Comparison of ENCODE assay signal across 1 cellular context in the genomic region with DNA sequence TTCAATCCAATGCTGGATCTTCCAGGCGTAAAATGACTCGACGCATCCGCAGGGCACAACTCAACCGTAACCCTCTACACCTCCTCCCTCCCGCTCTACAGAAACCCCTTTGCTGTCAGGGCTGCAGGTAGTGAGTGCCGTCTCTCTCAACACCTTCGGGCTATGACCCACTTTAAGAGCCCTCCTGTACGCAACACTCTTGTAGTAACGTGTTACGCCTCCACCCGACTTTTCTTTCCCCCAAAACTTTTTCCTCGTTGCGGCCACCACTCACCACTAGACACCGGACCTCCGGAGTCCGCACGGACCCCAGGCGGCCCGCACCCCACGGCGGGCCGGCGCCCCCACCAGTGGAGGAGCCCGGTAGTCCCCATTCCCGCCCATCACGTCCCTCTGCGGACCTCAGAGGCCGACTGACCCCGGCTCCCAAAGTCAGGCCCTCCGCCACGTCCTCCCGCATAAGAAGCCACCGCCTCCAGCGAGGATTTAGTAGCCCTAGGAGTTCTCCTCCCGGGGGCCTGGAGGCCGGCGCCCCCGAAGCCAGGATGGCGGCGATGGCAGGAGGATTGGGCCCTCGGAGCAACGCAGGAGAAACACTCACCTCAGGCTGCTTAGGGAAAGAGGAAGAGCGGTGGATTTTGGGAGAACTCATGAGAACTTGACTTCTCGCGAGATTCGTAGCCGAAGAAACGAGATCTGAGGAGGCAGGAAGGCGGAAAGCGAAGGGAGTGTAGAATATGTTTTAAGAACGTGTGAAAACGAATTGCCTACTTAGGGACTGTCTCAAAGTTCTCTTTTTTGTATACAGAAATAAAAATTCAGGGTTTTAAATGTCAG.
TF ChIP-seq lines count a peak whose summit lies in the region.

A gene (minus strand): TSS at position 609 of the 837 bp plus-strand sequence.

TF ChIP-seq in K562, 482 proteins besides CTCF, POLR2A, EP300 and RAD21 (continued from another document and continues in another):
- TF ChIP-seq, protein P1, sequence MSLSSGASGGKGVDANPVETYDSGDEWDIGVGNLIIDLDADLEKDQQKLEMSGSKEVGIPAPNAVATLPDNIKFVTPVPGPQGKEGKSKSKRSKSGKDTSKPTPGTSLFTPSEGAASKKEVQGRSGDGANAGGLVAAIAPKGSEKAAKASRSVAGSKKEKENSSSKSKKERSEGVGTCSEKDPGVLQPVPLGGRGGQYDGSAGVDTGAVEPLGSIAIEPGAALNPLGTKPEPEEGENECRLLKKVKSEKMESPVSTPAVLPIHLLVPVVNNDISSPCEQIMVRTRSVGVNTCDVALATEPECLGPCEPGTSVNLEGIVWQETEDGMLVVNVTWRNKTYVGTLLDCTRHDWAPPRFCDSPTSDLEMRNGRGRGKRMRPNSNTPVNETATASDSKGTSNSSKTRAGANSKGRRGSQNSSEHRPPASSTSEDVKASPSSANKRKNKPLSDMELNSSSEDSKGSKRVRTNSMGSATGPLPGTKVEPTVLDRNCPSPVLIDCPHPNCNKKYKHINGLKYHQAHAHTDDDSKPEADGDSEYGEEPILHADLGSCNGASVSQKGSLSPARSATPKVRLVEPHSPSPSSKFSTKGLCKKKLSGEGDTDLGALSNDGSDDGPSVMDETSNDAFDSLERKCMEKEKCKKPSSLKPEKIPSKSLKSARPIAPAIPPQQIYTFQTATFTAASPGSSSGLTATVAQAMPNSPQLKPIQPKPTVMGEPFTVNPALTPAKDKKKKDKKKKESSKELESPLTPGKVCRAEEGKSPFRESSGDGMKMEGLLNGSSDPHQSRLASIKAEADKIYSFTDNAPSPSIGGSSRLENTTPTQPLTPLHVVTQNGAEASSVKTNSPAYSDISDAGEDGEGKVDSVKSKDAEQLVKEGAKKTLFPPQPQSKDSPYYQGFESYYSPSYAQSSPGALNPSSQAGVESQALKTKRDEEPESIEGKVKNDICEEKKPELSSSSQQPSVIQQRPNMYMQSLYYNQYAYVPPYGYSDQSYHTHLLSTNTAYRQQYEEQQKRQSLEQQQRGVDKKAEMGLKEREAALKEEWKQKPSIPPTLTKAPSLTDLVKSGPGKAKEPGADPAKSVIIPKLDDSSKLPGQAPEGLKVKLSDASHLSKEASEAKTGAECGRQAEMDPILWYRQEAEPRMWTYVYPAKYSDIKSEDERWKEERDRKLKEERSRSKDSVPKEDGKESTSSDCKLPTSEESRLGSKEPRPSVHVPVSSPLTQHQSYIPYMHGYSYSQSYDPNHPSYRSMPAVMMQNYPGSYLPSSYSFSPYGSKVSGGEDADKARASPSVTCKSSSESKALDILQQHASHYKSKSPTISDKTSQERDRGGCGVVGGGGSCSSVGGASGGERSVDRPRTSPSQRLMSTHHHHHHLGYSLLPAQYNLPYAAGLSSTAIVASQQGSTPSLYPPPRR (CRISPR knock-in tag; IDR thresholded peaks at IDR 0.05; ENCODE audit: borderline replicate concordance): no peak
- TF ChIP-seq MXI1 (IDR thresholded peaks at IDR 0.05; ENCODE audit: low read depth, low read length) (peak; percentile 44; the same call in 1 of the 2 replicates), CBX8 (IDR thresholded peaks at IDR 0.05; ENCODE audit: borderline replicate concordance, extremely low read depth, low read depth, low read length, poor library complexity, severe bottlenecking) (no peak), RBM14 (IDR thresholded peaks at IDR 0.05; ENCODE audit: borderline replicate concordance, insufficient read depth, low read depth, low read length) (no peak), HMGN3 (IDR thresholded peaks at IDR 0.05; ENCODE audit: borderline replicate concordance, extremely low read depth, insufficient read length, low read depth, low read length) (no peak), NFXL1 (CRISPR knock-in tag; IDR thresholded peaks at IDR 0.05) (no peak), TAF1 (IDR thresholded peaks at IDR 0.05; ENCODE audit: control insufficient read depth, extremely low read depth, insufficient read depth, low read length, severe bottlenecking) (peak; percentile 97), ZNF696 (CRISPR knock-in tag; conservative IDR thresholded peaks at IDR 0.05) (no peak), GABPB1 (CRISPR knock-in tag; IDR thresholded peaks at IDR 0.05) (peak; percentile 69; the same call in 1 of the 2 replicates), NR2C2 (CRISPR knock-in tag; IDR thresholded peaks at IDR 0.05) (no peak), NR2C2 (tag; IDR thresholded peaks at IDR 0.05) (peak; percentile 45; the same call in 1 of the 2 replicates), FOXJ2 (tag; IDR thresholded peaks at IDR 0.05) (no peak), PHF8 (IDR thresholded peaks at IDR 0.05; ENCODE audit: borderline replicate concordance, low read length) (peak; percentile 98), ZNF76 (CRISPR knock-in tag; IDR thresholded peaks at IDR 0.05; ENCODE audit: borderline replicate concordance) (peak; percentile 28; the same call in 1 of the 2 replicates), ARHGAP35 (IDR thresholded peaks at IDR 0.05; ENCODE audit: partially characterized antibody) (peak; percentile 97), SUPT5H (IDR thresholded peaks at IDR 0.05) (peak; percentile 99), ZNF140 (CRISPR knock-in tag; IDR thresholded peaks at IDR 0.05) (no peak), TOE1 (IDR thresholded peaks at IDR 0.05; ENCODE audit: borderline replicate concordance) (peak; percentile 45; the same call in 1 of the 2 replicates), TOE1 (CRISPR knock-in tag; IDR thresholded peaks at IDR 0.05; ENCODE audit: borderline replicate concordance, low read depth) (no peak), NEUROD1 (IDR thresholded peaks at IDR 0.05; ENCODE audit: borderline replicate concordance, low read depth, low read length, partially characterized antibody) (peak; percentile 52), SP1 (CRISPR knock-in tag; IDR thresholded peaks at IDR 0.05) (no peak), NFRKB (IDR thresholded peaks at IDR 0.05; ENCODE audit: low read depth) (peak; percentile 83), BRF1 (IDR thresholded peaks at IDR 0.05; ENCODE audit: borderline replicate concordance, extremely low read depth, insufficient read length) (no peak), ESRRB (CRISPR knock-in tag; IDR thresholded peaks at IDR 0.05; ENCODE audit: borderline replicate concordance) (no peak), DIDO1 (tag; IDR thresholded peaks at IDR 0.05; ENCODE audit: low read depth) (peak; percentile 48; the same call in 1 of the 2 replicates), ZNF431 (CRISPR knock-in tag; IDR thresholded peaks at IDR 0.05) (no peak), EP400 (IDR thresholded peaks at IDR 0.05) (peak; percentile 96), ZSCAN29 (IDR thresholded peaks at IDR 0.05) (0 out of 2 replicates have a peak, but pooled peaks have one; percentile 48), RFX7 (CRISPR knock-in tag; IDR thresholded peaks at IDR 0.05) (0 out of 2 replicates have a peak, but pooled peaks have one; percentile 36), DMBX1 (CRISPR knock-in tag; IDR thresholded peaks at IDR 0.05; ENCODE audit: borderline replicate concordance) (no peak), FOXP1 (CRISPR knock-in tag; IDR thresholded peaks at IDR 0.05) (no peak), SREBF1 (IDR thresholded peaks at IDR 0.05; ENCODE audit: borderline replicate concordance, low read depth, low read length) (no peak), ZNF175 (CRISPR knock-in tag; IDR thresholded peaks at IDR 0.05; ENCODE audit: low read depth) (no peak), CREM (IDR thresholded peaks at IDR 0.05; ENCODE audit: low read depth) (no peak; the same call in 1 of the 2 replicates), ZNF551 (CRISPR knock-in tag; IDR thresholded peaks at IDR 0.05) (no peak), MEF2D (tag; conservative IDR thresholded peaks at IDR 0.05; ENCODE audit: low read depth) (0 out of 2 replicates have a peak, but pooled peaks have one; percentile 24), ZBTB17 (CRISPR knock-in tag; IDR thresholded peaks at IDR 0.05) (peak; percentile 51; the same call in 1 of the 2 replicates)
- TF ChIP-seq, protein P2, sequence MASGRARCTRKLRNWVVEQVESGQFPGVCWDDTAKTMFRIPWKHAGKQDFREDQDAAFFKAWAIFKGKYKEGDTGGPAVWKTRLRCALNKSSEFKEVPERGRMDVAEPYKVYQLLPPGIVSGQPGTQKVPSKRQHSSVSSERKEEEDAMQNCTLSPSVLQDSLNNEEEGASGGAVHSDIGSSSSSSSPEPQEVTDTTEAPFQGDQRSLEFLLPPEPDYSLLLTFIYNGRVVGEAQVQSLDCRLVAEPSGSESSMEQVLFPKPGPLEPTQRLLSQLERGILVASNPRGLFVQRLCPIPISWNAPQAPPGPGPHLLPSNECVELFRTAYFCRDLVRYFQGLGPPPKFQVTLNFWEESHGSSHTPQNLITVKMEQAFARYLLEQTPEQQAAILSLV (tag; IDR thresholded peaks at IDR 0.05): no peak
- TF ChIP-seq, protein P3, sequence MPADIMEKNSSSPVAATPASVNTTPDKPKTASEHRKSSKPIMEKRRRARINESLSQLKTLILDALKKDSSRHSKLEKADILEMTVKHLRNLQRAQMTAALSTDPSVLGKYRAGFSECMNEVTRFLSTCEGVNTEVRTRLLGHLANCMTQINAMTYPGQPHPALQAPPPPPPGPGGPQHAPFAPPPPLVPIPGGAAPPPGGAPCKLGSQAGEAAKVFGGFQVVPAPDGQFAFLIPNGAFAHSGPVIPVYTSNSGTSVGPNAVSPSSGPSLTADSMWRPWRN (IDR thresholded peaks at IDR 0.05; ENCODE audit: low read depth): no peak
- TF ChIP-seq, protein P4, sequence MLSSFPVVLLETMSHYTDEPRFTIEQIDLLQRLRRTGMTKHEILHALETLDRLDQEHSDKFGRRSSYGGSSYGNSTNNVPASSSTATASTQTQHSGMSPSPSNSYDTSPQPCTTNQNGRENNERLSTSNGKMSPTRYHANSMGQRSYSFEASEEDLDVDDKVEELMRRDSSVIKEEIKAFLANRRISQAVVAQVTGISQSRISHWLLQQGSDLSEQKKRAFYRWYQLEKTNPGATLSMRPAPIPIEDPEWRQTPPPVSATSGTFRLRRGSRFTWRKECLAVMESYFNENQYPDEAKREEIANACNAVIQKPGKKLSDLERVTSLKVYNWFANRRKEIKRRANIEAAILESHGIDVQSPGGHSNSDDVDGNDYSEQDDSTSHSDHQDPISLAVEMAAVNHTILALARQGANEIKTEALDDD (IDR thresholded peaks at IDR 0.05): peak; percentile 57; the same call in 1 of the 2 replicates
- TF ChIP-seq, protein P5, sequence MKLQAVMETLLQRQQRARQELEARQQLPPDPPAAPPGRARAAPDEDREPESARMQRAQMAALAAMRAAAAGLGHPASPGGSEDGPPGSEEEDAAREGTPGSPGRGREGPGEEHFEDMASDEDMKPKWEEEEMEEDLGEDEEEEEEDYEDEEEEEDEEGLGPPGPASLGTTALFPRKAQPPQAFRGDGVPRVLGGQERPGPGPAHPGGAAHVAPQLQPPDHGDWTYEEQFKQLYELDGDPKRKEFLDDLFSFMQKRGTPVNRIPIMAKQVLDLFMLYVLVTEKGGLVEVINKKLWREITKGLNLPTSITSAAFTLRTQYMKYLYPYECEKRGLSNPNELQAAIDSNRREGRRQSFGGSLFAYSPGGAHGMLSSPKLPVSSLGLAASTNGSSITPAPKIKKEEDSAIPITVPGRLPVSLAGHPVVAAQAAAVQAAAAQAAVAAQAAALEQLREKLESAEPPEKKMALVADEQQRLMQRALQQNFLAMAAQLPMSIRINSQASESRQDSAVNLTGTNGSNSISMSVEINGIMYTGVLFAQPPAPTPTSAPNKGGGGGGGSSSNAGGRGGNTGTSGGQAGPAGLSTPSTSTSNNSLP (IDR thresholded peaks at IDR 0.05; ENCODE audit: borderline replicate concordance, low read depth, low read length): no peak
- TF ChIP-seq, protein P6, sequence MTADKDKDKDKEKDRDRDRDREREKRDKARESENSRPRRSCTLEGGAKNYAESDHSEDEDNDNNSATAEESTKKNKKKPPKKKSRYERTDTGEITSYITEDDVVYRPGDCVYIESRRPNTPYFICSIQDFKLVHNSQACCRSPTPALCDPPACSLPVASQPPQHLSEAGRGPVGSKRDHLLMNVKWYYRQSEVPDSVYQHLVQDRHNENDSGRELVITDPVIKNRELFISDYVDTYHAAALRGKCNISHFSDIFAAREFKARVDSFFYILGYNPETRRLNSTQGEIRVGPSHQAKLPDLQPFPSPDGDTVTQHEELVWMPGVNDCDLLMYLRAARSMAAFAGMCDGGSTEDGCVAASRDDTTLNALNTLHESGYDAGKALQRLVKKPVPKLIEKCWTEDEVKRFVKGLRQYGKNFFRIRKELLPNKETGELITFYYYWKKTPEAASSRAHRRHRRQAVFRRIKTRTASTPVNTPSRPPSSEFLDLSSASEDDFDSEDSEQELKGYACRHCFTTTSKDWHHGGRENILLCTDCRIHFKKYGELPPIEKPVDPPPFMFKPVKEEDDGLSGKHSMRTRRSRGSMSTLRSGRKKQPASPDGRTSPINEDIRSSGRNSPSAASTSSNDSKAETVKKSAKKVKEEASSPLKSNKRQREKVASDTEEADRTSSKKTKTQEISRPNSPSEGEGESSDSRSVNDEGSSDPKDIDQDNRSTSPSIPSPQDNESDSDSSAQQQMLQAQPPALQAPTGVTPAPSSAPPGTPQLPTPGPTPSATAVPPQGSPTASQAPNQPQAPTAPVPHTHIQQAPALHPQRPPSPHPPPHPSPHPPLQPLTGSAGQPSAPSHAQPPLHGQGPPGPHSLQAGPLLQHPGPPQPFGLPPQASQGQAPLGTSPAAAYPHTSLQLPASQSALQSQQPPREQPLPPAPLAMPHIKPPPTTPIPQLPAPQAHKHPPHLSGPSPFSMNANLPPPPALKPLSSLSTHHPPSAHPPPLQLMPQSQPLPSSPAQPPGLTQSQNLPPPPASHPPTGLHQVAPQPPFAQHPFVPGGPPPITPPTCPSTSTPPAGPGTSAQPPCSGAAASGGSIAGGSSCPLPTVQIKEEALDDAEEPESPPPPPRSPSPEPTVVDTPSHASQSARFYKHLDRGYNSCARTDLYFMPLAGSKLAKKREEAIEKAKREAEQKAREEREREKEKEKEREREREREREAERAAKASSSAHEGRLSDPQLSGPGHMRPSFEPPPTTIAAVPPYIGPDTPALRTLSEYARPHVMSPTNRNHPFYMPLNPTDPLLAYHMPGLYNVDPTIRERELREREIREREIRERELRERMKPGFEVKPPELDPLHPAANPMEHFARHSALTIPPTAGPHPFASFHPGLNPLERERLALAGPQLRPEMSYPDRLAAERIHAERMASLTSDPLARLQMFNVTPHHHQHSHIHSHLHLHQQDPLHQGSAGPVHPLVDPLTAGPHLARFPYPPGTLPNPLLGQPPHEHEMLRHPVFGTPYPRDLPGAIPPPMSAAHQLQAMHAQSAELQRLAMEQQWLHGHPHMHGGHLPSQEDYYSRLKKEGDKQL (CRISPR knock-in tag; IDR thresholded peaks at IDR 0.05; ENCODE audit: borderline replicate concordance): 0 out of 2 replicates have a peak, but pooled peaks have one; percentile 32
- TF ChIP-seq, protein P7, sequence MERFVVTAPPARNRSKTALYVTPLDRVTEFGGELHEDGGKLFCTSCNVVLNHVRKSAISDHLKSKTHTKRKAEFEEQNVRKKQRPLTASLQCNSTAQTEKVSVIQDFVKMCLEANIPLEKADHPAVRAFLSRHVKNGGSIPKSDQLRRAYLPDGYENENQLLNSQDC (CRISPR knock-in tag; IDR thresholded peaks at IDR 0.05): 0 out of 2 replicates have a peak, but pooled peaks have one; percentile 19
